1 cellular context compared by ENCODE assay signal in the genomic region with DNA sequence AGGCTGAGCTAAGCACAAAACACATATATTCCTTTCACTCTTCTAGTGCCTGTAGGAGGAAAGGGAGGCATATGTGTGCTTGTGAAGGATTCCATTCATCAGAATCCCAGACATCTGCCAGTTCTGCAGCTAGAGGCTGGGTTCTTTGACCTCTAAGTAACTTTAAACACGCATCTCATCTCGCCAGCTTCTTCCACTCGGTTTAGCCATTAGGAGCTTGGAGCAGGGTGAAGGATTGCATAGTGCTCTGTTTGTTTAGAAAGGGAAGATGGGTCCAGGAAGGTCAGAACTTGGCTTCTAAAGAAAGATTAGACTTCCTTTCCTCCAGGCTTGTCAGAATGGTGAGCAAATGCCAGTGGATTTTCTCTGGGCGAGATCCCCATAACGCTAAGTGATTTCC.
TF ChIP-seq lines count a peak whose summit lies in the region.

No MANE protein-coding gene starts in this region.

TF ChIP-seq in GM23338, 12 proteins besides CTCF, POLR2A, EP300 and RAD21:
- TF ChIP-seq, protein P1, sequence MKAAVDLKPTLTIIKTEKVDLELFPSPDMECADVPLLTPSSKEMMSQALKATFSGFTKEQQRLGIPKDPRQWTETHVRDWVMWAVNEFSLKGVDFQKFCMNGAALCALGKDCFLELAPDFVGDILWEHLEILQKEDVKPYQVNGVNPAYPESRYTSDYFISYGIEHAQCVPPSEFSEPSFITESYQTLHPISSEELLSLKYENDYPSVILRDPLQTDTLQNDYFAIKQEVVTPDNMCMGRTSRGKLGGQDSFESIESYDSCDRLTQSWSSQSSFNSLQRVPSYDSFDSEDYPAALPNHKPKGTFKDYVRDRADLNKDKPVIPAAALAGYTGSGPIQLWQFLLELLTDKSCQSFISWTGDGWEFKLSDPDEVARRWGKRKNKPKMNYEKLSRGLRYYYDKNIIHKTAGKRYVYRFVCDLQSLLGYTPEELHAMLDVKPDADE (IDR thresholded peaks at IDR 0.05) = no peak
